1 cellular context compared by ENCODE assay signal in genomic region chr18:74501386-74501785, GRCh38.
TF ChIP-seq lines count a peak whose summit lies in the region.

No MANE protein-coding gene starts in this region.

TF ChIP-seq in GM12878, 131 proteins besides CTCF, POLR2A, EP300 and RAD21:
- no peak for TF ChIP-seq LARP7 (IDR thresholded peaks at IDR 0.05)
- TF ChIP-seq, protein P1, sequence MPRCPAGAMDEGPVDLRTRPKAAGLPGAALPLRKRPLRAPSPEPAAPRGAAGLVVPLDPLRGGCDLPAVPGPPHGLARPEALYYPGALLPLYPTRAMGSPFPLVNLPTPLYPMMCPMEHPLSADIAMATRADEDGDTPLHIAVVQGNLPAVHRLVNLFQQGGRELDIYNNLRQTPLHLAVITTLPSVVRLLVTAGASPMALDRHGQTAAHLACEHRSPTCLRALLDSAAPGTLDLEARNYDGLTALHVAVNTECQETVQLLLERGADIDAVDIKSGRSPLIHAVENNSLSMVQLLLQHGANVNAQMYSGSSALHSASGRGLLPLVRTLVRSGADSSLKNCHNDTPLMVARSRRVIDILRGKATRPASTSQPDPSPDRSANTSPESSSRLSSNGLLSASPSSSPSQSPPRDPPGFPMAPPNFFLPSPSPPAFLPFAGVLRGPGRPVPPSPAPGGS (IDR thresholded peaks at IDR 0.05; ENCODE audit: borderline replicate concordance, insufficient read depth, low read depth, low read length, poor library complexity, severe bottlenecking), result no peak
- no peak for TF ChIP-seq CBFB (IDR thresholded peaks at IDR 0.05; ENCODE audit: low read depth)
- TF ChIP-seq EZH2 (IDR thresholded peaks at IDR 0.05; ENCODE audit: borderline replicate concordance, control insufficient read depth, low read depth, low read length), result no peak
- TF ChIP-seq, protein P2, sequence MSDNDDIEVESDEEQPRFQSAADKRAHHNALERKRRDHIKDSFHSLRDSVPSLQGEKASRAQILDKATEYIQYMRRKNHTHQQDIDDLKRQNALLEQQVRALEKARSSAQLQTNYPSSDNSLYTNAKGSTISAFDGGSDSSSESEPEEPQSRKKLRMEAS (IDR thresholded peaks at IDR 0.05; ENCODE audit: low read depth, low read length), result no peak
- TF ChIP-seq GATAD2B (conservative IDR thresholded peaks at IDR 0.05; ENCODE audit: low read depth), result no peak
- TF ChIP-seq ZBED1 (IDR thresholded peaks at IDR 0.05; ENCODE audit: borderline replicate concordance), result no peak
- no peak for TF ChIP-seq SRF (IDR thresholded peaks at IDR 0.05; ENCODE audit: low read depth in 2 of 2, low read length in 2 of 2)
- TF ChIP-seq CHD1 (IDR thresholded peaks at IDR 0.05; ENCODE audit: low read depth, low read length), result no peak
- TF ChIP-seq CBX3 (IDR thresholded peaks at IDR 0.05; ENCODE audit: borderline replicate concordance, low read depth), result no peak
- TF ChIP-seq MYC (IDR thresholded peaks at IDR 0.05; ENCODE audit: insufficient read depth, insufficient read length, insufficient replicate concordance, low read length, severe bottlenecking), result no peak
- TF ChIP-seq SPI1 (IDR thresholded peaks at IDR 0.05; ENCODE audit: borderline replicate concordance, insufficient read depth, low read depth, low read length), result no peak
- no peak for TF ChIP-seq CHD4 (IDR thresholded peaks at IDR 0.05)
- no peak for TF ChIP-seq MYB (IDR thresholded peaks at IDR 0.05; ENCODE audit: borderline replicate concordance, low read depth, low read length)
- TF ChIP-seq, protein P3, sequence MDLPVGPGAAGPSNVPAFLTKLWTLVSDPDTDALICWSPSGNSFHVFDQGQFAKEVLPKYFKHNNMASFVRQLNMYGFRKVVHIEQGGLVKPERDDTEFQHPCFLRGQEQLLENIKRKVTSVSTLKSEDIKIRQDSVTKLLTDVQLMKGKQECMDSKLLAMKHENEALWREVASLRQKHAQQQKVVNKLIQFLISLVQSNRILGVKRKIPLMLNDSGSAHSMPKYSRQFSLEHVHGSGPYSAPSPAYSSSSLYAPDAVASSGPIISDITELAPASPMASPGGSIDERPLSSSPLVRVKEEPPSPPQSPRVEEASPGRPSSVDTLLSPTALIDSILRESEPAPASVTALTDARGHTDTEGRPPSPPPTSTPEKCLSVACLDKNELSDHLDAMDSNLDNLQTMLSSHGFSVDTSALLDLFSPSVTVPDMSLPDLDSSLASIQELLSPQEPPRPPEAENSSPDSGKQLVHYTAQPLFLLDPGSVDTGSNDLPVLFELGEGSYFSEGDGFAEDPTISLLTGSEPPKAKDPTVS (IDR thresholded peaks at IDR 0.05; ENCODE audit: low read depth, low read length), result no peak
- TF ChIP-seq, protein P4, sequence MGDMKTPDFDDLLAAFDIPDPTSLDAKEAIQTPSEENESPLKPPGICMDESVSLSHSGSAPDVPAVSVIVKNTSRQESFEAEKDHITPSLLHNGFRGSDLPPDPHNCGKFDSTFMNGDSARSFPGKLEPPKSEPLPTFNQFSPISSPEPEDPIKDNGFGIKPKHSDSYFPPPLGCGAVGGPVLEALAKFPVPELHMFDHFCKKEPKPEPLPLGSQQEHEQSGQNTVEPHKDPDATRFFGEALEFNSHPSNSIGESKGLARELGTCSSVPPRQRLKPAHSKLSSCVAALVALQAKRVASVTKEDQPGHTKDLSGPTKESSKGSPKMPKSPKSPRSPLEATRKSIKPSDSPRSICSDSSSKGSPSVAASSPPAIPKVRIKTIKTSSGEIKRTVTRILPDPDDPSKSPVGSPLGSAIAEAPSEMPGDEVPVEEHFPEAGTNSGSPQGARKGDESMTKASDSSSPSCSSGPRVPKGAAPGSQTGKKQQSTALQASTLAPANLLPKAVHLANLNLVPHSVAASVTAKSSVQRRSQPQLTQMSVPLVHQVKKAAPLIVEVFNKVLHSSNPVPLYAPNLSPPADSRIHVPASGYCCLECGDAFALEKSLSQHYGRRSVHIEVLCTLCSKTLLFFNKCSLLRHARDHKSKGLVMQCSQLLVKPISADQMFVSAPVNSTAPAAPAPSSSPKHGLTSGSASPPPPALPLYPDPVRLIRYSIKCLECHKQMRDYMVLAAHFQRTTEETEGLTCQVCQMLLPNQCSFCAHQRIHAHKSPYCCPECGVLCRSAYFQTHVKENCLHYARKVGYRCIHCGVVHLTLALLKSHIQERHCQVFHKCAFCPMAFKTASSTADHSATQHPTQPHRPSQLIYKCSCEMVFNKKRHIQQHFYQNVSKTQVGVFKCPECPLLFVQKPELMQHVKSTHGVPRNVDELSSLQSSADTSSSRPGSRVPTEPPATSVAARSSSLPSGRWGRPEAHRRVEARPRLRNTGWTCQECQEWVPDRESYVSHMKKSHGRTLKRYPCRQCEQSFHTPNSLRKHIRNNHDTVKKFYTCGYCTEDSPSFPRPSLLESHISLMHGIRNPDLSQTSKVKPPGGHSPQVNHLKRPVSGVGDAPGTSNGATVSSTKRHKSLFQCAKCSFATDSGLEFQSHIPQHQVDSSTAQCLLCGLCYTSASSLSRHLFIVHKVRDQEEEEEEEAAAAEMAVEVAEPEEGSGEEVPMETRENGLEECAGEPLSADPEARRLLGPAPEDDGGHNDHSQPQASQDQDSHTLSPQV (IDR thresholded peaks at IDR 0.05), result no peak
